Comparison of ENCODE assay signal across 8 cellular contexts in genomic region chr6:42547407-42548329, GRCh38. TPM values are rescaled to one million over a fixed set of nuclear protein-coding genes. Genes with fewer than 3 reads are reported as not detected.
DNase-seq lines count a peak whose midpoint lies in the region; ATAC-seq, FAIRE-seq and TF ChIP-seq lines count a peak whose summit lies in the region.

No MANE protein-coding gene starts in this region.

- no peak overlapping the region for H3K27ac Mint-ChIP-seq in activated naive CD8-positive, alpha-beta T cell treated with anti-CD3 and anti-CD28 coated beads, Interleukin-2, amount 10 ng/mL, durations not matched to agents 7 days and 5 days

- H3K9me3 Mint-ChIP-seq in activated naive CD8-positive, alpha-beta T cell treated with anti-CD3 and anti-CD28 coated beads, Interleukin-2, amount 10 ng/mL, durations not matched to agents 7 days and 5 days: no peaks in the 10 kb centered on the region

- POLR2A ChIA-PET in activated naive CD8-positive, alpha-beta T cell treated with anti-CD3 and anti-CD28 coated beads, Interleukin-2, amount 10 ng/mL, durations not matched to agents 7 days and 5 days (lab: Charles Lee): interaction anchor here (0.6 to 1.7 kb wide), 6 partner anchors 24 to 765 kb away, joined by 3 to 6 read pairs (median 4); partner anchors contain the start of gene TRERF1

- TF ChIP-seq CTCF in cardiac muscle cell (IDR thresholded peaks at IDR 0.05; ENCODE audit: low read depth, low read length) (peak; percentile 99), pancreas (IDR thresholded peaks at IDR 0.05) (peak; percentile 94 to 97 (median 96)), thyroid gland (IDR thresholded peaks at IDR 0.05) (peak; percentile 82 to 99 (median 91))

- H3K27ac ChIP-seq in cardiac muscle cell (peak overlapping the region; percentile 23), pancreas (peak overlapping the region in 2 of 4 donors; percentile 10 to 35), thyroid gland (peak overlapping the region in 1 of 3 donors; percentile 50)

- peaks cover 5% of the 10 kb centered on the region for H3K4me1 Mint-ChIP-seq in activated naive CD8-positive, alpha-beta T cell treated with anti-CD3 and anti-CD28 coated beads, Interleukin-2, amount 10 ng/mL, durations not matched to agents 7 days and 5 days

- H3K27me3 Mint-ChIP-seq in activated naive CD8-positive, alpha-beta T cell treated with anti-CD3 and anti-CD28 coated beads, Interleukin-2, amount 10 ng/mL, durations not matched to agents 7 days and 5 days: peaks cover 9% of the 10 kb centered on the region

- peak; percentile 100 for ATAC-seq in activated naive CD8-positive, alpha-beta T cell treated with anti-CD3 and anti-CD28 coated beads, Interleukin-2, amount 10 ng/mL, durations not matched to agents 7 days and 5 days (ENCODE audit: low read depth)
- peak; percentile 99 to 100 (median 100) for ATAC-seq in pancreas

- TF ChIP-seq POLR2A in thyroid gland (IDR thresholded peaks at IDR 0.05): no peak

- DNase-seq in Daoy (ENCODE audit: low read depth) (peak; percentile 88), HAP-1 (ENCODE audit: low spot score in 2 of 2) (peak; percentile 76 to 91), NCI-H1048 (lab: John Stamatoyannopoulos, UW) (peak; percentile 58), SKM-1 treated with dmso at 0.1 percent for 144 hours (lab: John Stamatoyannopoulos, UW; ENCODE audit: unreplicated experiment) (peak; percentile 85), cardiac muscle cell (ENCODE audit: low read depth in 1 of 2, low spot score in 1 of 2) (peak; percentile 85 to 90), pancreas (peak; percentile 69 to 96 (median 82)), thyroid gland (peak; percentile 76 to 82)
- peak; percentile 95 for DNase-seq in activated naive CD8-positive, alpha-beta T cell treated with anti-CD3 and anti-CD28 coated beads, Interleukin-2, amount 10 ng/mL, durations not matched to agents 7 days and 5 days

- WGBS in pancreas, 2 donors: 4 to 7% methylated on average over 27 of the region's 27 CpGs
- WGBS in thyroid gland, 2 donors: 4 to 5% methylated on average over 11 to 18 of the region's 27 CpGs

- H3K4me3 ChIP-seq in HAP-1 (peak overlapping the region; percentile 33), cardiac muscle cell (peak overlapping the region; percentile 33), pancreas (peak overlapping the region in 3 of 4 donors; percentile 24 to 44 (median 33)), thyroid gland (replicated peaks in 1 of 3) (peak overlapping the region in 1 of 3 donors; percentile 27)

- FAIRE-seq in pancreas (lab: Jason Lieb, UNC): no peak

- no peaks in the 10 kb centered on the region for H3K27me3 ChIP-seq in HAP-1 (ENCODE audit: low read depth)
- H3K27me3 ChIP-seq in cardiac muscle cell: no peaks in the 10 kb centered on the region
- H3K27me3 ChIP-seq in pancreas: no peaks in the 10 kb centered on the region
- H3K27me3 ChIP-seq in thyroid gland: no peaks in the 10 kb centered on the region

- no peaks in the 10 kb centered on the region for H3K36me3 Mint-ChIP-seq in activated naive CD8-positive, alpha-beta T cell treated with anti-CD3 and anti-CD28 coated beads, Interleukin-2, amount 10 ng/mL, durations not matched to agents 7 days and 5 days

- in situ Hi-C loops in HAP-1 (cut with MboI; ENCODE audit: low sequenced_read_pairs): loop anchor here (25.0 kb wide), 2 partner anchors 285 to 460 kb away; no protein-coding TSS in a partner anchor

- H3K36me3 ChIP-seq in HAP-1 (replicated peaks): no peaks in the 10 kb centered on the region
- H3K36me3 ChIP-seq in cardiac muscle cell: no peaks in the 10 kb centered on the region
- no peaks in the 10 kb centered on the region for H3K36me3 ChIP-seq in pancreas
- H3K36me3 ChIP-seq in thyroid gland: no peaks in the 10 kb centered on the region

- H3K4me1 ChIP-seq in HAP-1 (peaks cover 11% of the 10 kb centered on the region), cardiac muscle cell (ENCODE audit: low read depth) (no peaks in the 10 kb centered on the region), pancreas (peaks cover 0 to 7% (median 0%) of the 10 kb centered on the region in 3 donors), thyroid gland (peaks cover 0 to 8% of the 10 kb centered on the region in 2 donors)

- intact Hi-C loops in pancreas (cut with DNase I) (loop anchor here in 1 of 3 donors (10.0 kb wide), 1 partner anchor 293 kb away; no protein-coding TSS in a partner anchor), thyroid gland (cut with DNase I) (loop anchor here (5.0 kb wide), 1 partner anchor 285 kb away; no protein-coding TSS in a partner anchor)

- peak overlapping the region; percentile 73 for H3K4me3 Mint-ChIP-seq in activated naive CD8-positive, alpha-beta T cell treated with anti-CD3 and anti-CD28 coated beads, Interleukin-2, amount 10 ng/mL, durations not matched to agents 7 days and 5 days

- no peaks in the 10 kb centered on the region for H3K9me3 ChIP-seq in HAP-1
- no peaks in the 10 kb centered on the region for H3K9me3 ChIP-seq in cardiac muscle cell (ENCODE audit: low read depth)
- no peaks in the 10 kb centered on the region for H3K9me3 ChIP-seq in pancreas
- no peaks in the 10 kb centered on the region for H3K9me3 ChIP-seq in thyroid gland

RNA-seq across cellular contexts. Expression of gene UBR2, which starts 16.2 kb away (rescaled TPM):
- 23.1 and 24.5 TPM in 2 replicates for total RNA-seq in Daoy (2014; rRNA removed; shearing (Covaris generic))
- total RNA-seq in activated naive CD8-positive, alpha-beta T cell treated with anti-CD3 and anti-CD28 coated beads, Interleukin-2, amount 10 ng/mL, durations not matched to agents 7 days and 5 days: 10 to 100 TPM; 37.2 to 38.6 TPM
- total RNA-seq in cardiac muscle cell (18.9 and 22.6 TPM in 2 replicates), pancreas (10 to 100 TPM; 15.4 to 22.0 (median 18.5) TPM), thyroid gland (10 to 100 TPM; 36.3 to 54.0 (median 44.3) TPM)
- polyA plus RNA-seq in cardiac muscle cell (10.9 and 13.7 TPM in 2 replicates), pancreas (10 to 100 TPM in 1 of 2 donors, 1 to 10 TPM in 1; 9.4 to 11.5 TPM)
